ENCODE assay signal across 1 cellular context in the genomic region with DNA sequence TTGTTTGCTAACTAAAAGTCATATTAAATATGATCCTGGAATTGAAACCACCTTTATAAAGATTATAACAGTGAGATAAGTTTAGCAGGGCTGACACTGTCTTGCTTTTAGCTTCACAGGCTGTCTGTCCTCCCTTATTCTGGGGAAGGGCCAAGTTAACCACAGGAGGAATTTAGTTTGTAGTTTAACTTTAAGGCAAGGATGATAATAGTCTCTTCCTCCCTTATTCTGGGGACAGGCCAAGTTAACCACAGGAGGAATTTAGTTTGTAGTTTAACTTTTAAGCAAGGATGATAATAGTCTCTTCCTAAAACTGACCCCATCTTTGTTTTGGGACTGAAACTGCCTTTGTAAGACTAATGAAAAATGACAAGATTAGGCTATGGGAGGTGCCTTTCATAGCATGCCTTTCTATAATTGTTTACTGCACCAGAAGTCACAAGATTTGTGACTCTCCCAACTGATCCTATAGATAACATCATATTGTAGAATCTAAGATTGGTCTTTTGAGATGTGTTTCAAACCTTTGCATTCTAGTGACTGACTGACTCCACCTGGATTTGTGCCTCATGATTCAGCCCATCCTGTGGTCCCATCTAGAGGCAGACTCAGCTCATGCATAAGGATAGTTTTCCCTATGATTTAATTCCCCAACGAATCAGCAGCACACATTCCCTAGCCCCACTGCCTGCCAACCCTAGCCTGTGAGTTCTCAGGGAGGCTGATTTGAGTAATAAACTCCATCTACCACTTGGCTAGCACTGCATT.
TF ChIP-seq lines count a peak whose summit lies in the region.

No MANE protein-coding gene starts in this region.

TF ChIP-seq in IMR-90, 13 proteins besides CTCF, POLR2A, EP300 and RAD21:
- TF ChIP-seq FOS (IDR thresholded peaks at IDR 0.05; ENCODE audit: low read depth, low read length) = no peak
- no peak for TF ChIP-seq CEBPB (IDR thresholded peaks at IDR 0.05; ENCODE audit: low read depth, low read length)
- TF ChIP-seq, protein P1, sequence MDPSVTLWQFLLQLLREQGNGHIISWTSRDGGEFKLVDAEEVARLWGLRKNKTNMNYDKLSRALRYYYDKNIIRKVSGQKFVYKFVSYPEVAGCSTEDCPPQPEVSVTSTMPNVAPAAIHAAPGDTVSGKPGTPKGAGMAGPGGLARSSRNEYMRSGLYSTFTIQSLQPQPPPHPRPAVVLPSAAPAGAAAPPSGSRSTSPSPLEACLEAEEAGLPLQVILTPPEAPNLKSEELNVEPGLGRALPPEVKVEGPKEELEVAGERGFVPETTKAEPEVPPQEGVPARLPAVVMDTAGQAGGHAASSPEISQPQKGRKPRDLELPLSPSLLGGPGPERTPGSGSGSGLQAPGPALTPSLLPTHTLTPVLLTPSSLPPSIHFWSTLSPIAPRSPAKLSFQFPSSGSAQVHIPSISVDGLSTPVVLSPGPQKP (IDR thresholded peaks at IDR 0.05; ENCODE audit: borderline replicate concordance, low read depth, low read length) = no peak
- no peak for TF ChIP-seq MAZ (IDR thresholded peaks at IDR 0.05; ENCODE audit: borderline replicate concordance, low read depth, low read length)
- no peak for TF ChIP-seq CHD1 (IDR thresholded peaks at IDR 0.05; ENCODE audit: low read depth, low read length)
- no peak for TF ChIP-seq RCOR1 (IDR thresholded peaks at IDR 0.05; ENCODE audit: insufficient replicate concordance, low read length)
- TF ChIP-seq BHLHE40 (IDR thresholded peaks at IDR 0.05; ENCODE audit: low read depth, low read length) = no peak
- TF ChIP-seq NFE2L2 (IDR thresholded peaks at IDR 0.05; ENCODE audit: low read depth, low read length) = no peak
- no peak for TF ChIP-seq RFX5 (IDR thresholded peaks at IDR 0.05; ENCODE audit: low read depth, low read length)
- TF ChIP-seq, protein P2, sequence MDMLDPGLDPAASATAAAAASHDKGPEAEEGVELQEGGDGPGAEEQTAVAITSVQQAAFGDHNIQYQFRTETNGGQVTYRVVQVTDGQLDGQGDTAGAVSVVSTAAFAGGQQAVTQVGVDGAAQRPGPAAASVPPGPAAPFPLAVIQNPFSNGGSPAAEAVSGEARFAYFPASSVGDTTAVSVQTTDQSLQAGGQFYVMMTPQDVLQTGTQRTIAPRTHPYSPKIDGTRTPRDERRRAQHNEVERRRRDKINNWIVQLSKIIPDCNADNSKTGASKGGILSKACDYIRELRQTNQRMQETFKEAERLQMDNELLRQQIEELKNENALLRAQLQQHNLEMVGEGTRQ (IDR thresholded peaks at IDR 0.05; ENCODE audit: low read depth, low read length) = no peak
- TF ChIP-seq SMC3 (IDR thresholded peaks at IDR 0.05; ENCODE audit: low read depth, low read length) = no peak
- no peak for TF ChIP-seq MAFK (IDR thresholded peaks at IDR 0.05; ENCODE audit: low read depth, low read length)
- TF ChIP-seq MXI1 (IDR thresholded peaks at IDR 0.05; ENCODE audit: borderline replicate concordance, low read depth, low read length) = no peak
TF ChIP-seq in IMR-90: peak in this region for 0.
